In the genomic region with DNA sequence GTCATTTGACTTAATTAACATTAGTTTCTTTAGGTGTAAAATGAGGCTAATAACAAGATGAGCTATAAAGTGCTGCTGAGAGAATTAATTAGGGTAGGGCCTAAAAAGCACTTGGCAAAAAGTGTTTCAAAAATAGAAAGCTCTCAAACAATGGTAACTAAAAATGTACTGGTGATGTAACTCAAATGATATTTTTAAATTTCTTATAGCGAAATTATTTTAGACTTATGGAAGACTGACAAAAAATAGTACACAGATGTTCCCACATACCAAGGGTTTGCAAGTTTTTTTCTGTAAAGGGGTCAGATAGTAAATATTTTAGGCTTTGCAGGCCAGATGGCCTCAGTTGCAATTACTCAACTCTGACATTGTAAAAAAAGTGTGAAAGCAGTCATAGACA, we compare ENCODE assay signal across 31 cellular contexts.
"Had no signal": no experiment of that assay in that cellular context is flagged by ENCODE, and none has a peak within 500 bp of the region (broad histone marks: within the 10 kb centered on the region; RNA-seq: fewer than 3 reads in every experiment).

No MANE protein-coding gene starts in this region.

- H3K79me2 ChIP-seq: parathyroid adenoma had no signal

- H3K27me3 ChIP-seq: left lung, neural progenitor cell, neutrophil, right atrium auricular region, right lobe of liver, stomach, suprapubic skin, tibial artery, upper lobe of right lung had no signal

- H3K4me1 ChIP-seq: left lung, lower lobe of right lung, neural progenitor cell, parathyroid adenoma, psoas muscle, right atrium auricular region, right lobe of liver, stomach, suprapubic skin, tibial artery, upper lobe of right lung had no signal

- DNase-seq: hippocampal formation; immature natural killer cell; kidney; left colon; left lung; lower lobe of right lung; mammary epithelial cell; mesenchymal stem cell; naive B cell; natural killer cell; nephron progenitor cell; occipital lobe; psoas muscle; right lobe of liver; stimulated activated CD4-positive, alpha-beta T cell treated with anti-CD3 and anti-CD28 coated beads, Interleukin-12 subunit alpha, Interleukin-12 subunit beta, amount 100 ng/mL, for 4 hours; stimulated activated CD4-positive, alpha-beta T cell treated with anti-CD3 and anti-CD28 coated beads, Interleukin-15, amount 100 ng/mL, for 24 hours; stimulated activated CD4-positive, alpha-beta T cell treated with anti-CD3 and anti-CD28 coated beads, Interleukin-2, amount 100 ng/mL, for 24 hours; stimulated activated CD4-positive, alpha-beta T cell treated with anti-CD3 and anti-CD28 coated beads, Interleukin-4, amount 100 ng/mL, for 1 hour; stimulated activated naive B cell treated with anti-CD40 and anti-IgM and Interleukin-4, amounts not matched to agents 10 μg/mL and 1 μg/mL and 100 μg/mL, for 72 hours; stimulated activated naive CD8-positive, alpha-beta T cell treated with anti-CD3 and anti-CD28 coated beads, Interleukin-15, Interleukin-2, amounts not matched to agents 100 U/mL and 50 U/mL, for 24 hours; stomach; tibial artery; trophoblast cell; upper lobe of right lung had no signal

- ATAC-seq: left colon; left lung; lower lobe of right lung; natural killer cell; psoas muscle; right lobe of liver; stimulated activated naive B cell treated with anti-CD40 and anti-IgM and Interleukin-4, amounts not matched to agents 10 μg/mL and 1 μg/mL and 100 μg/mL, for 72 hours; stimulated activated naive CD8-positive, alpha-beta T cell treated with anti-CD3 and anti-CD28 coated beads, Interleukin-15, Interleukin-2, amounts not matched to agents 100 U/mL and 50 U/mL, for 24 hours; upper lobe of right lung had no signal

- H3K27ac ChIP-seq: left lung, lower lobe of right lung, neural progenitor cell, neutrophil, parathyroid adenoma, psoas muscle, right atrium auricular region, right lobe of liver, skin epidermis, stomach, suprapubic skin, thoracic aorta, tibial artery, upper lobe of right lung had no signal

- H3K4me2 ChIP-seq: neural progenitor cell had no signal

- H3K36me3 ChIP-seq: left lung, lower lobe of right lung, neural progenitor cell, neutrophil, right atrium auricular region, right lobe of liver, stomach, suprapubic skin, thoracic aorta, tibial artery, upper lobe of right lung had no signal

- H3K9me3 ChIP-seq: lower lobe of right lung, neutrophil, psoas muscle, right atrium auricular region, right lobe of liver, suprapubic skin, tibial artery, upper lobe of right lung had no signal

- H3K4me3 ChIP-seq: left lung, lower lobe of right lung, neural progenitor cell, psoas muscle, right atrium auricular region, right lobe of liver, skin epidermis, stomach, suprapubic skin, thoracic aorta, tibial artery, upper lobe of right lung had no signal

- H3K9ac ChIP-seq: neural progenitor cell, parathyroid adenoma had no signal

- H2AFZ ChIP-seq: neural progenitor cell, parathyroid adenoma had no signal
